ENCODE assay signal across 20 cellular contexts in genomic region chr2:37705191-37705590, GRCh38. TPM values are rescaled to one million over a fixed set of nuclear protein-coding genes. Genes with fewer than 3 reads are reported as not detected.
DNase-seq lines count a peak whose midpoint lies in the region; FAIRE-seq and TF ChIP-seq lines count a peak whose summit lies in the region.
"Had no signal": no experiment of that assay in that cellular context is flagged by ENCODE, and none has a peak within 500 bp of the region (broad histone marks: within the 10 kb centered on the region; RNA-seq: fewer than 3 reads in every experiment).

No MANE protein-coding gene starts in this region.

- H3K4me3 Mint-ChIP-seq in HFFc6 = no peak overlapping the region
- H3K4me3 Mint-ChIP-seq in activated CD4-positive, alpha-beta memory T cell treated with anti-CD3 and anti-CD28 coated beads for 36 hours = no peak overlapping the region
- H3K4me3 Mint-ChIP-seq: CD4-positive, alpha-beta T cell had no signal

- H3K9me3 ChIP-seq in mesenchymal stem cell (ENCODE audit: control insufficient read depth, low read length) = no peaks in the 10 kb centered on the region
- H3K9me3 ChIP-seq in ovary = no peaks in the 10 kb centered on the region
- H3K9me3 ChIP-seq: Caco-2 had no signal

- no peaks in the 10 kb centered on the region for H3K79me1 ChIP-seq in mesenchymal stem cell (replicated peaks; ENCODE audit: low read length, poor library complexity, severe bottlenecking)

- no peak for FAIRE-seq in bronchial epithelial cell (lab: Jason Lieb, UNC)
- FAIRE-seq: A204.1, D721Med, GM12892, GM18507, HepG2 had no signal

- no peak overlapping the region for H2BK120ac ChIP-seq in mesenchymal stem cell (ENCODE audit: low read depth, low read length)

- no peak overlapping the region for H2BK5ac ChIP-seq in mesenchymal stem cell (ENCODE audit: low read depth, low read length, poor library complexity, severe bottlenecking)

- H3K4ac ChIP-seq in mesenchymal stem cell (ENCODE audit: low read depth in 1 of 2, low read length in 2 of 2) = no peak overlapping the region

- H3K4me1 ChIP-seq in mesenchymal stem cell (ENCODE audit: control insufficient read depth, insufficient read depth, low read depth, low read length) (no peaks in the 10 kb centered on the region), ovary (ENCODE audit: insufficient read depth) (no peaks in the 10 kb centered on the region)

- no peak overlapping the region for H2AFZ ChIP-seq in mesenchymal stem cell (ENCODE audit: low read depth, low read length)

- no peak overlapping the region for H3K18ac ChIP-seq in mesenchymal stem cell (ENCODE audit: low read depth in 1 of 2, low read length in 2 of 2)

- peak overlapping the region; percentile 77 for H3K27ac Mint-ChIP-seq in HFFc6
- H3K27ac Mint-ChIP-seq in activated CD4-positive, alpha-beta memory T cell treated with anti-CD3 and anti-CD28 coated beads for 36 hours = no peak overlapping the region
- H3K27ac Mint-ChIP-seq: CD4-positive, alpha-beta T cell had no signal

- H3K14ac ChIP-seq in mesenchymal stem cell (ENCODE audit: low read length in 2 of 2) = no peak overlapping the region

- H4K8ac ChIP-seq in mesenchymal stem cell (ENCODE audit: low read length) = no peak overlapping the region

- POLR2A ChIA-PET in activated CD4-positive, alpha-beta memory T cell treated with anti-CD3 and anti-CD28 coated beads for 36 hours (lab: Charles Lee) = no interaction called here

- intact Hi-C loops in activated CD4-positive, alpha-beta memory T cell treated with anti-CD3 and anti-CD28 coated beads for 36 hours (cut with micrococcal nuclease) = no loop called here
- intact Hi-C loops in ovary (cut with DNase I) = no loop called here

- H3K9me3 Mint-ChIP-seq in HFFc6 = peaks cover 9% of the 10 kb centered on the region
- H3K9me3 Mint-ChIP-seq in activated CD4-positive, alpha-beta memory T cell treated with anti-CD3 and anti-CD28 coated beads for 36 hours = peaks cover 9% of the 10 kb centered on the region
- H3K9me3 Mint-ChIP-seq: CD4-positive, alpha-beta T cell had no signal

- no peak overlapping the region for H4K91ac ChIP-seq in mesenchymal stem cell (ENCODE audit: low read length)

- no CpG with 5 or more reads among the region's 2 CpGs for WGBS in mesenchymal stem cell
- 89 to 91% (median 89%) methylated on average over 2 of the region's 2 CpGs for WGBS in ovary, 3 donors

- no peaks in the 10 kb centered on the region; the same call in 1 of the 2 replicates for H3K27me3 Mint-ChIP-seq in HFFc6 (ENCODE audit: insufficient read depth)
- H3K27me3 Mint-ChIP-seq in activated CD4-positive, alpha-beta memory T cell treated with anti-CD3 and anti-CD28 coated beads for 36 hours = no peaks in the 10 kb centered on the region
- H3K27me3 Mint-ChIP-seq: CD4-positive, alpha-beta T cell had no signal

- H2BK15ac ChIP-seq in mesenchymal stem cell (ENCODE audit: low read depth, poor library complexity, severe bottlenecking) = no peak overlapping the region

- H3K36me3 ChIP-seq in bronchial epithelial cell (ENCODE audit: control insufficient read depth, insufficient read depth, low read length) = no peaks in the 10 kb centered on the region
- no peaks in the 10 kb centered on the region for H3K36me3 ChIP-seq in mesenchymal stem cell (ENCODE audit: control insufficient read depth in 1 of 2, insufficient read depth in 2 of 2, low read depth in 1 of 2, low read length in 2 of 2)
- no peaks in the 10 kb centered on the region for H3K36me3 ChIP-seq in ovary

- no peak overlapping the region for H2AK5ac ChIP-seq in mesenchymal stem cell (ENCODE audit: low read length, severe bottlenecking)

- no peak for TF ChIP-seq POLR2A in ovary (IDR thresholded peaks at IDR 0.05)

- H3K4me3 ChIP-seq in bronchial epithelial cell (ENCODE audit: low read depth, low read length) (no peak overlapping the region), mesenchymal stem cell (ENCODE audit: insufficient read depth in 1 of 2, low read depth in 1 of 2, low read length in 2 of 2) (no peak overlapping the region), ovary (no peak overlapping the region)

- peaks cover 35% of the 10 kb centered on the region for H3K36me3 Mint-ChIP-seq in HFFc6 (ENCODE audit: low read depth)
- H3K36me3 Mint-ChIP-seq in activated CD4-positive, alpha-beta memory T cell treated with anti-CD3 and anti-CD28 coated beads for 36 hours = no peaks in the 10 kb centered on the region

- CTCF ChIA-PET in activated CD4-positive, alpha-beta memory T cell treated with anti-CD3 and anti-CD28 coated beads for 36 hours (lab: Charles Lee) = no interaction called here

- TF ChIP-seq CTCF in HFFc6 (IDR thresholded peaks at IDR 0.05) = no peak
- no peak for TF ChIP-seq CTCF in bronchial epithelial cell (IDR thresholded peaks at IDR 0.05; ENCODE audit: insufficient read depth, low read length, severe bottlenecking)
- no peak for TF ChIP-seq CTCF in ovary (IDR thresholded peaks at IDR 0.05)

- DNase-seq in HFFc6 (no peak), bronchial epithelial cell (ENCODE audit: low read depth) (peak; percentile 20), mesenchymal stem cell (no peak), mesenteric fat pad (ENCODE audit: low spot score) (no peak), ovary (no peak), T-helper 1 cell (no peak)
- no peak for DNase-seq in activated CD4-positive, alpha-beta memory T cell treated with anti-CD3 and anti-CD28 coated beads for 36 hours
- DNase-seq: ACHN; AML-193; Caco-2; CD4-positive, alpha-beta T cell; GDM1; GOT3; H7 had no signal

- no peak for TF ChIP-seq EP300 in ovary (IDR thresholded peaks at IDR 0.05)

- no peak overlapping the region for H3K4me2 ChIP-seq in mesenchymal stem cell (ENCODE audit: low read length, poor library complexity, severe bottlenecking)

- H2BK12ac ChIP-seq in mesenchymal stem cell (ENCODE audit: low read length in 2 of 2) = no peak overlapping the region

- H3K9ac ChIP-seq in mesenchymal stem cell (ENCODE audit: low read length) = peak overlapping the region; percentile 44

- H3K27ac ChIP-seq in mesenchymal stem cell (ENCODE audit: low read length, poor library complexity, severe bottlenecking) = no peak overlapping the region
- no peak overlapping the region for H3K27ac ChIP-seq in ovary
- H3K27ac ChIP-seq: C4-2B had no signal

- H3K23ac ChIP-seq in mesenchymal stem cell (ENCODE audit: low read length in 2 of 2) = no peak overlapping the region

- peaks cover 64% of the 10 kb centered on the region for H3K4me1 Mint-ChIP-seq in HFFc6 (ENCODE audit: low read depth)
- peaks cover 16% of the 10 kb centered on the region for H3K4me1 Mint-ChIP-seq in activated CD4-positive, alpha-beta memory T cell treated with anti-CD3 and anti-CD28 coated beads for 36 hours (ENCODE audit: low read depth)

- H3K27me3 ChIP-seq in bronchial epithelial cell (ENCODE audit: control insufficient read depth, insufficient read depth, low read length) = no peaks in the 10 kb centered on the region
- no peaks in the 10 kb centered on the region for H3K27me3 ChIP-seq in mesenchymal stem cell (ENCODE audit: control insufficient read depth in 1 of 2, insufficient read depth in 1 of 2, low read length in 2 of 2)
- no peaks in the 10 kb centered on the region for H3K27me3 ChIP-seq in ovary

RNA-seq across cellular contexts. Expression of gene CDC42EP3, which starts 33.7 kb away (rescaled TPM):
- total RNA-seq in HFFc6 (2021; fragmentation: NEBNext Ultra II Directional; extraction: Animal tissue kit (Norgen Biotek cat#: 25700)) = 100 to 1,000 TPM; 159 to 248 (median 201) TPM
- 8.7 and 10.5 TPM in 2 replicates for total RNA-seq in bronchial epithelial cell
- 117 TPM for polyA plus RNA-seq in mesenchymal stem cell (2013, experiment 1 of 2)
- polyA plus RNA-seq in mesenchymal stem cell (2013, experiment 2 of 2) = 117 TPM
- 47.6 TPM for total RNA-seq in mesenteric fat pad
- total RNA-seq in activated CD4-positive, alpha-beta memory T cell treated with anti-CD3 and anti-CD28 coated beads for 36 hours = 10 to 100 TPM; 24.0 to 24.8 TPM
- total RNA-seq in ovary = 10 to 100 TPM; 12.0 to 82.7 (median 22.3) TPM
- polyA plus RNA-seq in ovary = 10 to 100 TPM; 27.6 to 40.3 TPM
- total RNA-seq: HepG2 had no signal
